1 cellular context compared by ENCODE assay signal in the genomic region with DNA sequence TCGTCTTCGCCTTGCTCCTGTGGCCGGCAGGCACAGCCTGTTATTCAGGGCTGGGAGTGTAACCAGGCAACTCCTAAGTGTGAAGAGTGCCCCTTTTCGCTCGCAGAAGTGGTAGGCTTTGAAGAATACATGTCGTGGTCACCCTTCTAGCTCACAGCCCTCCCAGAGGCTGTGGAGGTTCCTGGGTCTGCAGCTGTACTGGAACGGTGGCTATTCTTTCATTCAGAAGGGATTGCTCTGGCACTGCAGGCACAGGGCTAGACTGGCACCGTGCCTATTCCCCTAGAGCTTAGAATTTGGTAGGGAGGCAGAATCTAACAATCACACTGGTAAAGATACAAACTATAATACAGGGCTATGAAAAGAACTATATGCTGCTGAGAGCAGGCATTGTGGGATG.
TF ChIP-seq lines count a peak whose summit lies in the region.

No MANE protein-coding gene starts in this region.

TF ChIP-seq in SK-N-SH, 30 proteins besides CTCF, POLR2A, EP300 and RAD21 (continued from another document):
- TF ChIP-seq, protein P1, sequence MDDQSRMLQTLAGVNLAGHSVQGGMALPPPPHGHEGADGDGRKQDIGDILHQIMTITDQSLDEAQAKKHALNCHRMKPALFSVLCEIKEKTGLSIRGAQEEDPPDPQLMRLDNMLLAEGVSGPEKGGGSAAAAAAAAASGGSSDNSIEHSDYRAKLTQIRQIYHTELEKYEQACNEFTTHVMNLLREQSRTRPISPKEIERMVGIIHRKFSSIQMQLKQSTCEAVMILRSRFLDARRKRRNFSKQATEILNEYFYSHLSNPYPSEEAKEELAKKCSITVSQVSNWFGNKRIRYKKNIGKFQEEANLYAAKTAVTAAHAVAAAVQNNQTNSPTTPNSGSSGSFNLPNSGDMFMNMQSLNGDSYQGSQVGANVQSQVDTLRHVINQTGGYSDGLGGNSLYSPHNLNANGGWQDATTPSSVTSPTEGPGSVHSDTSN (IDR thresholded peaks at IDR 0.05) = no peak
- TF ChIP-seq JUND (IDR thresholded peaks at IDR 0.05) (no peak), NFIC (IDR thresholded peaks at IDR 0.05; ENCODE audit: borderline replicate concordance) (no peak), CHD2 (IDR thresholded peaks at IDR 0.05; ENCODE audit: low read length, partially characterized antibody) (no peak), EZH2phosphoT487 (IDR thresholded peaks at IDR 0.05; ENCODE audit: borderline replicate concordance, low read depth) (no peak), SMC3 (IDR thresholded peaks at IDR 0.05; ENCODE audit: low read depth, low read length) (no peak), YY1 (IDR thresholded peaks at IDR 0.05; ENCODE audit: low read depth) (no peak), GATA2 (CRISPR knock-in tag; IDR thresholded peaks at IDR 0.05) (no peak)
- TF ChIP-seq, protein P2, sequence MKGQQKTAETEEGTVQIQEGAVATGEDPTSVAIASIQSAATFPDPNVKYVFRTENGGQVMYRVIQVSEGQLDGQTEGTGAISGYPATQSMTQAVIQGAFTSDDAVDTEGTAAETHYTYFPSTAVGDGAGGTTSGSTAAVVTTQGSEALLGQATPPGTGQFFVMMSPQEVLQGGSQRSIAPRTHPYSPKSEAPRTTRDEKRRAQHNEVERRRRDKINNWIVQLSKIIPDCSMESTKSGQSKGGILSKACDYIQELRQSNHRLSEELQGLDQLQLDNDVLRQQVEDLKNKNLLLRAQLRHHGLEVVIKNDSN (IDR thresholded peaks at IDR 0.05; ENCODE audit: borderline replicate concordance, low read depth) = no peak
